27 cellular contexts compared by ENCODE assay signal in the genomic region with DNA sequence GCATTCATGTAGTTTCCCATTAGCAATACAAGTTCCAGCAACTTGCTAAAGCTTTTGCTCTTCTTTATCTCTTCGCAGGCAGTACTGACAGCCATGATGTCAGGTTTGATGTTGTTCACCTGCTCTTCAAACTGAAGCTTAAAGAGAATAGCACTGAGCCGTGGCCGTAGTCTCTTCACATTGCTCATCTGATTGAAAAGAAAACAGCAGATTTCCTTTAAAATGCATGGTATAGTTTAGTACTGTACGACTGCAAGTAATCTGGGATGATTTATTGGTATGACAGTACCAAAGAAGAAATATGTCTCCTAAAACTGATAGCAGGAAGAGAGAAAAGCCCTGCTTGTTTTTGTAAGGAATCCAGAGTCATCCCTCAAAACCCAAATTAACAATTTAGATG.
"Had no signal": no experiment of that assay in that cellular context is flagged by ENCODE, and none has a peak within 500 bp of the region (broad histone marks: within the 10 kb centered on the region; RNA-seq: fewer than 3 reads in every experiment).

No MANE protein-coding gene starts in this region.

- ATAC-seq: activated naive CD4-positive, alpha-beta T cell treated with anti-CD3 and anti-CD28 coated beads, Interleukin-2, amount 50 U/mL, for 72 hours; activated naive CD8-positive, alpha-beta T cell treated with anti-CD3 and anti-CD28 coated beads, Interleukin-2, amount 50 U/mL, for 24 hours; activated T-cell treated with anti-CD3 and anti-CD28 coated beads, Interleukin-2, amount 50 U/mL, for 4 hours had no signal

- H3K36me3 ChIP-seq: Peyer's patch, WERI-Rb-1 had no signal

- H3K4me1 ChIP-seq: Peyer's patch had no signal

- H3K27ac ChIP-seq: Peyer's patch, RWPE1, SJSA1, WERI-Rb-1 had no signal

- H3K9me3 ChIP-seq: MG63, Peyer's patch, SJSA1 had no signal

- H3K4me3 ChIP-seq: MG63, Peyer's patch, SJSA1 had no signal

- DNase-seq: activated CD4-positive, alpha-beta memory T cell treated with anti-CD3 and anti-CD28 coated beads for 36 hours; activated CD4-positive, alpha-beta T cell treated with anti-CD3 and anti-CD28 coated beads for 48 hours; activated CD8-positive, alpha-beta memory T cell treated with anti-CD3 and anti-CD28 coated beads for 24 hours; activated effector memory CD4-positive, alpha-beta T cell treated with anti-CD3 and anti-CD28 coated beads, Interleukin-2, amount 50 U/mL, for 16 hours; activated naive CD4-positive, alpha-beta T cell treated with Interleukin-2 at 50 U/mL for 16 hours; activated naive CD8-positive, alpha-beta T cell treated with anti-CD3 and anti-CD28 coated beads, Interleukin-2, amount 50 U/mL, for 24 hours; activated T-cell treated with anti-CD3 and anti-CD28 coated beads, Interleukin-2, amount 50 U/mL, for 4 hours; amygdala; MG63; MV-4-11; NCI-H1092 treated with DMSO at 0.1 percent for 48 hours; NCI-H1417 treated with DMSO at 0.1 percent for 48 hours; NCI-H1694; NCI-H2081; NCI-H2171; NCI-H2227 treated with DMSO at 0.1 percent for 48 hours; NCI-H510A treated with DMSO at 0.1 percent for 48 hours; NCI-H69; NK-92 treated with Interleukin-12 subunit alpha and Interleukin-12 subunit beta, amount 100 ng/mL, for 24 hours; OCI-M1; Peyer's patch; SHP77; T-helper 1 cell; WERI-Rb-1 had no signal

- H3K27me3 ChIP-seq: MG63, Peyer's patch, SJSA1 had no signal
